ENCODE assay signal across 9 cellular contexts in the genomic region with DNA sequence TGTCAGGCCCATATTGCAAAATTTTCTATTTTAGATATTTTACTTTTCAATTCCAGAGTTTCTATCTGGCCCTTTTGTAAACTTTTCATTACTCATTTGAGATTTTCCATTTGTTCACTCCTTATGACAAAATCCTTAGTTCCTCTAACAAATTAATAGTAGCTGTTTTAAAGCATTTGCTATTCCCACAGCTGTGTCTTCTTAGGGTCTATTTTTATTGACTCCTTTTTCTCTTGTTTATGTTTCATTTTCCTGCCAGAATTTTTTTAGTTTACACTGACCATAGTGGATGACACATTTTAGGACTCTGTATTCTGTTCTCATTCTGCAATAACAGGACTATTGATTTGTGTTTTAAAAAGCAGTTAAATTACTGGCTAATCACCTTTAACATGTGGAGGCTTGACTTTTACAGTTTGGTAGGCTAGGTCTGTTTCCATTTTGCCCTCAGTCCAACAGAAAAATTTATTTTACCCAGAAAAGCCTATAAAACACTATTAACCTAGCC. TPM values are rescaled to one million over a fixed set of nuclear protein-coding genes. Genes with fewer than 3 reads are reported as not detected.
"Had no signal": no experiment of that assay in that cellular context is flagged by ENCODE, and none has a peak within 500 bp of the region (broad histone marks: within the 10 kb centered on the region; RNA-seq: fewer than 3 reads in every experiment).

No MANE protein-coding gene starts in this region.

- ATAC-seq: GM12878 had no signal

- DNase-seq: GDM1, GF-D8 had no signal

- H3K4me3 ChIP-seq: GM12878 had no signal

- FAIRE-seq: G401.6, GM12878, GM12891, GM12892, GM18507, GM19239 had no signal

RNA-seq across cellular contexts. Expression of a gene that starts 30.0 kb away (rescaled TPM):
- total RNA-seq: G401, GM12878 had no signal
- polyA plus RNA-seq: GM12878 had no signal
